In the genomic region with DNA sequence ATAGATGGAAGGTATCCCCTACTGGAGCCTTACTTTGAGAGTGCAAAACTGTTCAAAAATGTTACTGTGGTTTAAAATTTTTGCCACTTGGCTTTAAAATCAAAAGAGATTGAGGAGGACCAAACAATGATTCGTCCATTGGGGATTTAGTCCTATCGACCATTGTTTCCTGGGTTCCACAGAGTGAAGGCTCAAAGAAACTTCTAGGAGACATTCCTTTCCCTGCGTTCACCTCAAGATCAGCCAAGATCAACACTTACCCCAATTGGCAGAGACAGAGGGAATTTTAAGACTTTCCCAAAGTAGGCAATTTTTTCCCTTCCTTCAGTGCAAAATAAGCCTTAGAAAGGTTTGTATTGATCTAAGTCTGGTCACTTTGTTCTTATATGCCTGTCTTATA, we compare ENCODE assay signal across 15 cellular contexts.
A peak's percentile ranks its signal among the peaks of the same experiment; 100 is the strongest.
DNase-seq lines count a peak whose midpoint lies in the region; ATAC-seq and TF ChIP-seq lines count a peak whose summit lies in the region.
"Had no signal": no experiment of that assay in that cellular context is flagged by ENCODE, and none has a peak within 500 bp of the region (broad histone marks: within the 10 kb centered on the region; RNA-seq: fewer than 3 reads in every experiment).

No MANE protein-coding gene starts in this region.

- no peaks in the 10 kb centered on the region for H3K9me3 ChIP-seq in thoracic aorta
- no peaks in the 10 kb centered on the region for H3K9me3 ChIP-seq in lower lobe of right lung

- ATAC-seq in thoracic aorta (ENCODE audit: insufficient number of reproducible peaks, low FRiP score, low read depth) = no peak
- no peak for ATAC-seq in GM19397 (IDR thresholded peaks at IDR 0.05; ENCODE audit: unreplicated experiment)
- ATAC-seq in lower lobe of right lung = no peak
- ATAC-seq: CD8-positive, alpha-beta T cell had no signal

- H3K36me3 ChIP-seq in thoracic aorta (no peaks in the 10 kb centered on the region), lower lobe of right lung (no peaks in the 10 kb centered on the region)

- H3K4me1 ChIP-seq in thoracic aorta (ENCODE audit: control insufficient read depth in 1 of 2, low read depth in 2 of 2) (peaks cover 13 to 66% of the 10 kb centered on the region in 2 donors), lower lobe of right lung (no peaks in the 10 kb centered on the region)
- H3K4me1 ChIP-seq: Caco-2 had no signal

- peak; percentile 53 for DNase-seq in astrocyte of the hippocampus (ENCODE audit: low read depth, low spot score)
- DNase-seq in kidney tubule cell (ENCODE audit: low spot score) = peak; percentile 22
- DNase-seq in thoracic aorta (ENCODE audit: low spot score) = no peak
- no peak for DNase-seq in NCI-H748 treated with DMSO at 0.1 percent for 48 hours (lab: John Stamatoyannopoulos, UW)
- DNase-seq in lower lobe of right lung = no peak
- DNase-seq: C1 segment of cervical spinal cord; Caco-2; CD4-positive, CD25-positive, alpha-beta regulatory T cell; CD8-positive, alpha-beta T cell; DMS153; DND-41; GM23248; H7; HCEC 1CT had no signal

- TF ChIP-seq CTCF in thoracic aorta (IDR thresholded peaks at IDR 0.05) = no peak
- TF ChIP-seq CTCF in lower lobe of right lung (IDR thresholded peaks at IDR 0.05) = no peak

- peak overlapping the region; percentile 13 for H3K4me3 ChIP-seq in thoracic aorta
- no peak overlapping the region for H3K4me3 ChIP-seq in lower lobe of right lung
- H3K4me3 ChIP-seq: GM23248 had no signal

- no peaks in the 10 kb centered on the region for H3K27me3 ChIP-seq in thoracic aorta (replicated peaks; ENCODE audit: insufficient read depth)
- H3K27me3 ChIP-seq in lower lobe of right lung (ENCODE audit: low read depth) = no peaks in the 10 kb centered on the region

- intact Hi-C loops in lower lobe of right lung (cut with DNase I) = no loop called here

- H3K27ac ChIP-seq in thoracic aorta = peak overlapping the region; percentile 59 to 62
- H3K27ac ChIP-seq in lower lobe of right lung = no peak overlapping the region
- H3K27ac ChIP-seq: GM23248 had no signal

Comparison
In these comparisons a context has a peak if more than half of its experiments do, and no peak if none do; other contexts are left out.
1. DNase-seq: peak in astrocyte of the hippocampus (single experiment) and kidney tubule cell (single experiment); none in thoracic aorta (single experiment), NCI-H748 treated with DMSO at 0.1 percent for 48 hours (single experiment) and lower lobe of right lung (single experiment).